ENCODE assay signal across 1 cellular context in genomic region chr11:57567512-57568329, GRCh38.
A peak's percentile ranks its signal among the peaks of the same experiment; 100 is the strongest.
TF ChIP-seq lines count a peak whose summit lies in the region.

UBE2L6 (minus strand) TSS chr11:57567672; CDS start chr11:57567611, 61 bp downstream.

TF ChIP-seq in K562, 482 proteins besides CTCF, POLR2A, EP300 and RAD21 (continued from another document and continues in another):
- TF ChIP-seq IFI16 (CRISPR knock-in tag; IDR thresholded peaks at IDR 0.05) (no peak), HOMEZ (CRISPR knock-in tag; IDR thresholded peaks at IDR 0.05) (no peak), GATAD2B (IDR thresholded peaks at IDR 0.05; ENCODE audit: borderline replicate concordance) (no peak), ZNF384 (IDR thresholded peaks at IDR 0.05; ENCODE audit: low read depth, low read length) (no peak), TCFL5 (CRISPR knock-in tag; conservative IDR thresholded peaks at IDR 0.05) (no peak), RBM39 (optimal IDR thresholded peaks at IDR 0.05; ENCODE audit: low read depth, low read length) (no peak), ZNF253 (CRISPR knock-in tag; conservative IDR thresholded peaks at IDR 0.05) (no peak), ZNF232 (CRISPR knock-in tag; IDR thresholded peaks at IDR 0.05) (peak; percentile 88), HSF4 (CRISPR knock-in tag; IDR thresholded peaks at IDR 0.05; ENCODE audit: borderline replicate concordance) (no peak), PHB2 (IDR thresholded peaks at IDR 0.05; ENCODE audit: low read depth) (no peak), PML (IDR thresholded peaks at IDR 0.05; ENCODE audit: low read length) (no peak), RFX1 (IDR thresholded peaks at IDR 0.05) (no peak), PREB (CRISPR knock-in tag; IDR thresholded peaks at IDR 0.05) (no peak), PKNOX1 (IDR thresholded peaks at IDR 0.05) (no peak), ZNF431 (CRISPR knock-in tag; IDR thresholded peaks at IDR 0.05) (no peak), ZNF75A (CRISPR knock-in tag; IDR thresholded peaks at IDR 0.05) (no peak), RFX5 (IDR thresholded peaks at IDR 0.05; ENCODE audit: low read depth, low read length) (no peak), U2AF2 (optimal IDR thresholded peaks at IDR 0.05; ENCODE audit: low read depth, low read length) (no peak), ELK1 (CRISPR knock-in tag; IDR thresholded peaks at IDR 0.05) (no peak), ZNF785 (CRISPR knock-in tag; IDR thresholded peaks at IDR 0.05) (no peak), ZNF444 (CRISPR knock-in tag; IDR thresholded peaks at IDR 0.05) (no peak), ETS1 (conservative IDR thresholded peaks at IDR 0.05; ENCODE audit: control insufficient read depth, low read depth, low read length) (0 out of 2 replicates have a peak, but pooled peaks have one; percentile 9), NR2C2 (CRISPR knock-in tag; IDR thresholded peaks at IDR 0.05) (no peak), NR2C2 (tag; IDR thresholded peaks at IDR 0.05) (no peak), CSDE1 (IDR thresholded peaks at IDR 0.05) (no peak), SIRT6 (IDR thresholded peaks at IDR 0.05; ENCODE audit: low read depth, low read length) (no peak), UBTF (IDR thresholded peaks at IDR 0.05; ENCODE audit: borderline replicate concordance in 1 of 2, low read depth in 2 of 2, low read length in 2 of 2) (0 out of 4 replicates have a peak, but pooled peaks of 1 of the 2 experiments have one; percentile 45), THRAP3 (IDR thresholded peaks at IDR 0.05; ENCODE audit: borderline replicate concordance) (no peak), HMG20A (CRISPR knock-in tag; conservative IDR thresholded peaks at IDR 0.05) (no peak), HDAC6 (IDR thresholded peaks at IDR 0.05; ENCODE audit: low read depth, low read length) (no peak), ZBTB8A (IDR thresholded peaks at IDR 0.05; ENCODE audit: partially characterized antibody) (no peak), ZNF311 (CRISPR knock-in tag; IDR thresholded peaks at IDR 0.05) (no peak), HCFC1 (IDR thresholded peaks at IDR 0.05; ENCODE audit: low read depth, low read length) (no peak), SLC30A9 (CRISPR knock-in tag; IDR thresholded peaks at IDR 0.05) (no peak), KLF6 (CRISPR knock-in tag; IDR thresholded peaks at IDR 0.05; ENCODE audit: borderline replicate concordance) (no peak), SAFB (IDR thresholded peaks at IDR 0.05; ENCODE audit: borderline replicate concordance, low read depth, low read length) (no peak), ZBTB5 (IDR thresholded peaks at IDR 0.05) (no peak), MEIS2 (IDR thresholded peaks at IDR 0.05; ENCODE audit: partially characterized antibody) (no peak), MCM5 (IDR thresholded peaks at IDR 0.05; ENCODE audit: low read depth) (no peak), ZNF507 (tag; conservative IDR thresholded peaks at IDR 0.05) (no peak), ZNF282 (CRISPR knock-in tag; IDR thresholded peaks at IDR 0.05) (no peak), SMARCB1 (IDR thresholded peaks at IDR 0.05; ENCODE audit: insufficient read length, low read depth) (no peak), TRIM28 (IDR thresholded peaks at IDR 0.05) (no peak), YY1 (IDR thresholded peaks at IDR 0.05; ENCODE audit: borderline replicate concordance in 1 of 3, control insufficient read depth in 1 of 3, extremely low read depth in 1 of 3, insufficient read depth in 3 of 3, insufficient read length in 1 of 3, insufficient replicate concordance in 2 of 3, low read depth in 1 of 3, low read length in 2 of 3) (no peak), ZNF318 (IDR thresholded peaks at IDR 0.05; ENCODE audit: borderline replicate concordance in 1 of 2, low read depth in 1 of 2) (no peak), MCM2 (IDR thresholded peaks at IDR 0.05; ENCODE audit: low read depth) (no peak), SPI1 (IDR thresholded peaks at IDR 0.05; ENCODE audit: borderline replicate concordance, low read depth, low read length) (no peak), ZKSCAN8 (CRISPR knock-in tag; IDR thresholded peaks at IDR 0.05) (no peak)
